8 cellular contexts compared by ENCODE assay signal in the genomic region with DNA sequence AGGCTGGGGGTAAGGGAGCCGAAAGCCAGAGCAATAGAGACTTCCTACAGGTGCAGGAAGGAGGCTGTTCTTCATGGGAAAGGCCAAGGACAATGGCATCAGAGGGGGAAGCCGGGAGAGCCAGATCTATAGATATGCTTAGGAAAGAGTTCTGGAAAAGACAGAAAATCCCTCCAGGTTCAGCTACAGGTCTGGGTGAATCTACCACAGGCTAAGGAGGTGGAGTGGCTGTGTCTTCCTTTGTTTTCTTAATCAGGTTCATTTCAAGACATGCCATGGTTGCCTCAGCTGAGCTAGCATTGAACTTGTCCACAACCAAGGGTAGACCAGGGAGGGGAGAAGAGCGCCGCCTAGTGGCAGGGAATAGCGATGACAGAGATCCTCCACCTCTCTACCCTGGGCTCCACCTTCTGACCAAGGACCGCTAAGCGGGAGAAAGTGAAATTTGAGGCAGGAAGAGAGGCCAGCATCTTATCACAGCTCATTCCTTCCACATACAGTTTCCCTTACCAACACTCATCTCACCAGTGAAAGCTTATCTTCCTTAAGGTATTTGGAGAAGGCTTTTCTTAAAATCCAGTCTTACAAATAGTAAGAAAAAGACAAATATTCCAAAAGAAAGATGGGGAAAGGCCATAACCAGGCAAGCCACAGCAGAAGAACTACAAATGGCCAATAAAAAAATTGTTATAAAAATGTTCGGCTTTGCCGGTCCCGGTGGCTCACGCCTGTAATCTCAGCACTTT.
DNase-seq lines count a peak whose midpoint lies in the region; ATAC-seq and TF ChIP-seq lines count a peak whose summit lies in the region.

No MANE protein-coding gene starts in this region.

- BruUV-seq in A673 (replicated peaks; lab: Mats Ljungman, UMichigan): no TSS peak

- intact Hi-C loops in A673 (cut with micrococcal nuclease; ENCODE audit: unreplicated experiment): no loop called here

- no peaks in the 10 kb centered on the region for H3K9me3 ChIP-seq in A673 (ENCODE audit: low read depth, low read length, poor library complexity, severe bottlenecking)
- no peaks in the 10 kb centered on the region; the same call in 1 of the 2 replicates for H3K9me3 ChIP-seq in SJSA1 (replicated peaks)

- H3K27ac ChIP-seq in A673 (ENCODE audit: low read depth, low read length, poor library complexity, severe bottlenecking) (no peak overlapping the region), SJSA1 (no peak overlapping the region), brain microvascular endothelial cell (no peak overlapping the region)

- H3K4me3 ChIP-seq in A673 (ENCODE audit: low read depth, low read length, poor library complexity, severe bottlenecking) (no peak overlapping the region), SJSA1 (no peak overlapping the region), brain microvascular endothelial cell (ENCODE audit: low read depth, low read length) (no peak overlapping the region)

- DNase-seq in A673 (ENCODE audit: low spot score) (peak; percentile 76), HPDE6-E6E7 (ENCODE audit: extremely low spot score) (peak; percentile 71), SJSA1 (ENCODE audit: low read depth in 1 of 2, low spot score in 2 of 2) (peak; percentile 41 to 51), brain microvascular endothelial cell (peak; percentile 7), lung microvascular endothelial cell (ENCODE audit: low read depth in 2 of 2) (peak; percentile 44 to 66), superior temporal gyrus (ENCODE audit: extremely low spot score) (no peak)

- H3K27me3 ChIP-seq in A673 (replicated peaks; ENCODE audit: insufficient read depth, low read depth, low read length, poor library complexity) (no peaks in the 10 kb centered on the region), SJSA1 (replicated peaks) (no peaks in the 10 kb centered on the region), brain microvascular endothelial cell (replicated peaks) (no peaks in the 10 kb centered on the region)

- TF ChIP-seq CTCF in A673 (conservative IDR thresholded peaks at IDR 0.05; ENCODE audit: low read depth, low read length): peak; percentile 91
- TF ChIP-seq CTCF in GM12872 (IDR thresholded peaks at IDR 0.05; ENCODE audit: insufficient read depth, low read depth, low read length): peak; percentile 87
- peak; percentile 79 for TF ChIP-seq CTCF in brain microvascular endothelial cell (IDR thresholded peaks at IDR 0.05; ENCODE audit: low read depth, low read length, missing control alignments)

- ATAC-seq in GM18517 (IDR thresholded peaks at IDR 0.05; ENCODE audit: unreplicated experiment): no peak

- CTCF ChIA-PET in A673 (lab: Charles Lee): interaction anchor here (0.6 to 1.1 kb wide), 2 partner anchors 44 to 418 kb away, joined by 3 to 9 read pairs; no protein-coding TSS in a partner anchor

- H3K36me3 ChIP-seq in A673 (ENCODE audit: insufficient read depth, low read length, poor library complexity, severe bottlenecking): no peaks in the 10 kb centered on the region
- no peaks in the 10 kb centered on the region for H3K36me3 ChIP-seq in SJSA1
- H3K36me3 ChIP-seq in brain microvascular endothelial cell (replicated peaks): no peaks in the 10 kb centered on the region

- POLR2A ChIA-PET in A673 (lab: Charles Lee; ENCODE audit: low non-redundant PET): no interaction called here

- in situ Hi-C loops in brain microvascular endothelial cell (cut with HindIII; ENCODE audit: low pct_ligation_motif_present, low sequenced_read_pairs): no loop called here

- peaks cover 8% of the 10 kb centered on the region for H3K4me1 ChIP-seq in A673 (ENCODE audit: insufficient read depth, low read length, poor library complexity, severe bottlenecking)
- H3K4me1 ChIP-seq in SJSA1 (replicated peaks): no peaks in the 10 kb centered on the region
